1 cellular context compared by ENCODE assay signal in genomic region chr21:38753114-38754100, GRCh38.
TF ChIP-seq lines count a peak whose summit lies in the region.

No MANE protein-coding gene starts in this region.

TF ChIP-seq in SK-N-SH, 30 proteins besides CTCF, POLR2A, EP300 and RAD21 (continued from another document):
- no peak for TF ChIP-seq TEAD4 (IDR thresholded peaks at IDR 0.05; ENCODE audit: borderline replicate concordance, insufficient read depth)
- TF ChIP-seq MAX (IDR thresholded peaks at IDR 0.05; ENCODE audit: low read depth), result no peak
TF ChIP-seq in SK-N-SH: peak in this region for 0.
